ENCODE assay signal across 20 cellular contexts in genomic region chr2:11491348-11491930, GRCh38.
"Had no signal": no experiment of that assay in that cellular context is flagged by ENCODE, and none has a peak within 500 bp of the region (broad histone marks: within the 10 kb centered on the region; RNA-seq: fewer than 3 reads in every experiment).

No MANE protein-coding gene starts in this region.

- H3K27me3 ChIP-seq: breast epithelium, uterus had no signal

- H3K36me3 ChIP-seq: adrenal gland, breast epithelium, left lung, transverse colon, uterus had no signal

- H3K27ac ChIP-seq: adrenal gland, left lung, transverse colon had no signal

- H3K4me1 ChIP-seq: breast epithelium, left lung, transverse colon, uterus had no signal

- DNase-seq: activated CD4-positive, alpha-beta T cell treated with anti-CD3 and anti-CD28 coated beads for 1 hour; activated CD4-positive, alpha-beta T cell treated with anti-CD3 and anti-CD28 coated beads, Interleukin-2, amount 50 U/mL, for 1 hour; activated CD8-positive, alpha-beta memory T cell treated with anti-CD3 and anti-CD28 coated beads, Interleukin-2, amount 50 U/mL, for 4 hours; activated CD8-positive, alpha-beta T cell treated with anti-CD3 and anti-CD28 coated beads, Interleukin-2, amount 10 ng/mL, durations not matched to agents 7 days and 5 days; activated T-cell treated with anti-CD3 and anti-CD28 coated beads, Interleukin-2, amount 50 U/mL, for 24 hours; adrenal gland; effector memory CD4-positive, alpha-beta T cell; kidney glomerular epithelial cell; left lung; nucleus accumbens; stimulated activated CD4-positive, alpha-beta T cell treated with anti-CD3 and anti-CD28 coated beads, Interleukin-2, amount 100 ng/mL, for 48 hours; stimulated activated CD8-positive, alpha-beta memory T cell treated with anti-CD3 and anti-CD28 coated beads, Interleukin-4, amount 100 ng/mL, for 48 hours; stimulated activated naive B cell treated with anti-CD40 and anti-IgM and Interleukin-4, amounts not matched to agents 10 μg/mL and 1 μg/mL and 100 μg/mL, for 72 hours; T-helper 1 cell; transverse colon; uterus had no signal

- H3K4me3 ChIP-seq: adrenal gland, breast epithelium, left lung, lung, transverse colon, uterus had no signal

- ATAC-seq: activated CD8-positive, alpha-beta T cell treated with anti-CD3 and anti-CD28 coated beads, Interleukin-2, amount 10 ng/mL, durations not matched to agents 7 days and 5 days; activated T-helper 17 cell treated with anti-CD3 and anti-CD28 coated beads, Interleukin-2, amount 50 U/mL, for 72 hours; left lung; natural killer cell treated with Interleukin-12 subunit alpha and Interleukin-12 subunit beta and Interleukin-15 and Interleukin-18, amount 100 ng/mL, for 72 hours; stimulated activated naive B cell treated with anti-CD40 and anti-IgM and Interleukin-4, amounts not matched to agents 10 μg/mL and 1 μg/mL and 100 μg/mL, for 72 hours had no signal

- H3K9me3 ChIP-seq: adrenal gland, breast epithelium, transverse colon, uterus had no signal
